ENCODE assay signal across 5 cellular contexts in genomic region chr12:131659976-131660375, GRCh38. TPM values are rescaled to one million over a fixed set of nuclear protein-coding genes. Genes with fewer than 3 reads are reported as not detected.
A peak's percentile ranks its signal among the peaks of the same experiment; 100 is the strongest.
DNase-seq lines count a peak whose midpoint lies in the region; ATAC-seq, FAIRE-seq and TF ChIP-seq lines count a peak whose summit lies in the region.
"Not testable (repeated sequence)": the region's sequence is repeated elsewhere in the genome, so short reads cannot be mapped to it uniquely, and the experiment has no call there.

No MANE protein-coding gene starts in this region.

- H4K20me1 ChIP-seq in H9 (ENCODE audit: control insufficient read depth, insufficient read depth, insufficient read length); neural progenitor cell (ENCODE audit: low read depth): not testable (repeated sequence)

- TF ChIP-seq CTCF in H9 (conservative IDR thresholded peaks at IDR 0.05); kidney (IDR thresholded peaks at IDR 0.05; ENCODE audit: borderline replicate concordance, extremely low read depth, insufficient read depth); neural progenitor cell (IDR thresholded peaks at IDR 0.05): not testable (repeated sequence)

- not testable (repeated sequence) for H2AK5ac ChIP-seq in H9 (ENCODE audit: insufficient read length, low read length)

- H2BK15ac ChIP-seq in H9 (ENCODE audit: low read depth, low read length): not testable (repeated sequence)

- not testable (repeated sequence) for H3K4me1 ChIP-seq in H9 (ENCODE audit: insufficient read depth, low read length); kidney (ENCODE audit: control insufficient read depth in 1 of 2, insufficient read depth in 1 of 2, low read depth in 1 of 2, low read length in 2 of 2); neural progenitor cell

- intact Hi-C loops in kidney (cut with DNase I); sciatic nerve (cut with DNase I): not testable (repeated sequence)

- not testable (repeated sequence) for H3K79me1 ChIP-seq in H9 (ENCODE audit: insufficient read depth, low read depth, low read length, poor library complexity, severe bottlenecking)

- WGBS in H9 (ENCODE audit: extremely low coverage, insufficient read length, low lambda C conversion rate): no CpG with 5 or more reads among the region's 7 CpGs

- not testable (repeated sequence) for H3K79me2 ChIP-seq in H9 (ENCODE audit: insufficient read depth, low read length); neural progenitor cell (ENCODE audit: low read depth)

- not testable (repeated sequence) for H3T11ph ChIP-seq in H9 (ENCODE audit: low read length)

- not testable (repeated sequence) for H2BK20ac ChIP-seq in H9 (ENCODE audit: low read depth, low read length, poor library complexity, severe bottlenecking)

- DNase-seq in H9 (peak; percentile 28), ecto neural progenitor cell (ENCODE audit: low spot score) (peak; percentile 46), kidney (peak; percentile 54), sciatic nerve (ENCODE audit: low spot score) (peak; percentile 10)
- not testable (repeated sequence) for DNase-seq in neural progenitor cell (ENCODE audit: low spot score)

- H3K27me3 Mint-ChIP-seq in H9 (ENCODE audit: low read depth): not testable (repeated sequence)
- H3K27me3 Mint-ChIP-seq in neural progenitor cell (ENCODE audit: insufficient read depth, low read depth): peaks cover 11% of the 10 kb centered on the region

- not testable (repeated sequence) for H3K27ac ChIP-seq in H9 (ENCODE audit: insufficient read length, low read depth, low read length); kidney (ENCODE audit: low read depth in 2 of 2, low read length in 2 of 2); neural progenitor cell

- not testable (repeated sequence) for H3K4me3 ChIP-seq in kidney (ENCODE audit: low read length in 2 of 2); neural progenitor cell

- H4K8ac ChIP-seq in H9 (replicated peaks; ENCODE audit: insufficient read length, low read depth, low read length): not testable (repeated sequence)

- not testable (repeated sequence) for H3K18ac ChIP-seq in H9 (ENCODE audit: insufficient read length, low read depth, low read length)

- not testable (repeated sequence) for H3K9me3 ChIP-seq in H9 (ENCODE audit: control insufficient read depth, low read depth, low read length); kidney (ENCODE audit: control insufficient read depth in 1 of 2, low read length in 2 of 2); neural progenitor cell (ENCODE audit: low read depth)

- not testable (repeated sequence) for FAIRE-seq in kidney (lab: Jason Lieb, UNC)

- H3K9me3 Mint-ChIP-seq in H9, neural progenitor cell: not testable (repeated sequence)

- H2AFZ ChIP-seq in H9 (ENCODE audit: low read length); neural progenitor cell (replicated peaks): not testable (repeated sequence)

- H3K4me2 ChIP-seq in H9 (ENCODE audit: insufficient read depth, insufficient read length, low read length); neural progenitor cell: not testable (repeated sequence)

- not testable (repeated sequence) for H3K27me3 ChIP-seq in H9 (ENCODE audit: insufficient read depth, low read length)
- peaks cover 14% of the 10 kb centered on the region for H3K27me3 ChIP-seq in neural progenitor cell

- H3K14ac ChIP-seq in H9 (ENCODE audit: insufficient read depth, low read length): not testable (repeated sequence)

- not testable (repeated sequence) for H4K91ac ChIP-seq in H9 (ENCODE audit: insufficient read length, low read depth, low read length)

- not testable (repeated sequence) for H4K5ac ChIP-seq in H9 (ENCODE audit: insufficient read length, low read depth, low read length)

- H3K4me1 Mint-ChIP-seq in H9, neural progenitor cell: not testable (repeated sequence)

- not testable (repeated sequence) for H3K36me3 Mint-ChIP-seq in H9 (ENCODE audit: insufficient read depth in 1 of 3, low read depth in 3 of 3); neural progenitor cell

- H2BK120ac ChIP-seq in H9 (ENCODE audit: low read depth, low read length, poor library complexity, severe bottlenecking): not testable (repeated sequence)

- H2BK12ac ChIP-seq in H9 (ENCODE audit: insufficient read length, low read depth, low read length): not testable (repeated sequence)

- not testable (repeated sequence) for H2BK5ac ChIP-seq in H9 (ENCODE audit: insufficient read length, low read length)

- peak; percentile 11 for ATAC-seq in sciatic nerve

- not testable (repeated sequence) for H3K27ac Mint-ChIP-seq in H9
- H3K27ac Mint-ChIP-seq in neural progenitor cell: peak overlapping the region; percentile 74

- not testable (repeated sequence) for H3K4ac ChIP-seq in H9 (ENCODE audit: low read depth, low read length)

- H3F3A ChIP-seq in neural progenitor cell (ENCODE audit: low read depth): not testable (repeated sequence)

- H3K23me2 ChIP-seq in H9 (ENCODE audit: insufficient read length, low read depth, low read length, poor library complexity, severe bottlenecking): not testable (repeated sequence)

- H3K36me3 ChIP-seq in kidney (ENCODE audit: control insufficient read depth in 1 of 2, insufficient read depth in 2 of 2, low read length in 2 of 2); neural progenitor cell: not testable (repeated sequence)

- H3K23ac ChIP-seq in H9 (ENCODE audit: insufficient read length, low read depth, low read length): not testable (repeated sequence)

- H3K56ac ChIP-seq in H9 (ENCODE audit: insufficient read length, low read depth, low read length): not testable (repeated sequence)

- not testable (repeated sequence) for H3K9ac ChIP-seq in H9 (ENCODE audit: extremely low read depth, insufficient read length, low read length); kidney (ENCODE audit: low read length in 2 of 2); neural progenitor cell

- not testable (repeated sequence) for H3K4me3 Mint-ChIP-seq in H9, neural progenitor cell

RNA-seq across cellular contexts. Expression of gene SFSWAP, which starts 50.9 kb away (rescaled TPM):
- 44.2 and 48.1 TPM in 2 replicates for total RNA-seq in H9 (2021)
- total RNA-seq in kidney: 46.2 TPM
- polyA plus RNA-seq in kidney (ENCODE audit: insufficient read depth, low read depth, low replicate concordance): 13.9 TPM
- total RNA-seq in neural progenitor cell (ENCODE audit: low replicate concordance): 37.0 and 42.3 TPM in 2 replicates
- total RNA-seq in sciatic nerve: 67.3 TPM
